ENCODE assay signal across 22 cellular contexts in the genomic region with DNA sequence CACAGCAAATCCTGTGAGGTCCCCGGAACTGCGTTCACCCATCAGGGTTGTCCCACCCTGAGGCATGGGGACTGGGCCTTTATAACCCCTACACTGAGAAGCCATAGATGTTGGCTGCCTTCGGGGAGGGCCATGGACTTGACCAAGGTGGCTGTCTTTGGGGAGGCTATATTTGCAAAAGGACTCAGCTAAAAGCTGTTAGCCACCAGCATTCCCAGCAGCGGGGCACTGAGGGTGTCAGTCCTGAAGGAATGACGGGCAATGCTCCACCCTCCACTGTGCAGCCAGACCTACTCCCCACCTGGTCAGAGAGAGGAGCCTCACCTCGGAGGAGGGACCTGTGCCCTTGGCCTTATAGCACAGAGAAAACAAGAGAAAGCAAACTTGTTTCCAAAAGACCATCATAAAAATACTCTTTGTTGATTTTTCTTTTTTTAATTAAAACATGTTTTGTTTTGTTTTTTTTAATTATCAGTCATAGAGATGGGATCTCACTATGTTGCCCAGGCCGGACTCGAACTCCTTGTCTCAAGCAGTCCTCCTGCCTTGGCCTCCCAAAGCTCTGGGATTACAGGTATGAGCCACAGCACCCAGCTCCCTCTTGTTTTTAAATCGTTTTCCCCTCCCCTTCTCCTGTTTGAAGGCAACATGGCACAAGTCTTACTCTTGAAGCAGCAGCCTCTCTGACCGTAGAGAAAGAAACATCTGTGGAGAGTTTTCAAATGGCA. TPM values are rescaled to one million over a fixed set of nuclear protein-coding genes. Genes with fewer than 3 reads are reported as not detected.
DNase-seq lines count a peak whose midpoint lies in the region; ATAC-seq, FAIRE-seq and TF ChIP-seq lines count a peak whose summit lies in the region.
"Had no signal": no experiment of that assay in that cellular context is flagged by ENCODE, and none has a peak within 500 bp of the region (broad histone marks: within the 10 kb centered on the region; RNA-seq: fewer than 3 reads in every experiment).

No MANE protein-coding gene starts in this region.

- H3K4me1 Mint-ChIP-seq in MCF 10A (ENCODE audit: insufficient read depth, unreplicated experiment) = no peaks in the 10 kb centered on the region
- no peaks in the 10 kb centered on the region for H3K4me1 Mint-ChIP-seq in WTC11
- H3K4me1 Mint-ChIP-seq: CD8-positive, alpha-beta memory T cell had no signal

- WGBS in lower leg skin, 2 donors = 87 to 88% methylated on average over 10 of the region's 10 CpGs

- H3K4me3 Mint-ChIP-seq in MCF 10A (ENCODE audit: unreplicated experiment) (no peak overlapping the region), WTC11 (no peak overlapping the region)
- H3K4me3 Mint-ChIP-seq: CD8-positive, alpha-beta memory T cell had no signal

- no peak for FAIRE-seq in GM12892 (lab: Jason Lieb, UNC)
- FAIRE-seq: G401.6, H1 had no signal

- H3K27ac ChIP-seq in breast epithelium (no peak overlapping the region), lower lobe of right lung (no peak overlapping the region)
- H3K27ac ChIP-seq: C4-2B, SJSA1 had no signal

- no peaks in the 10 kb centered on the region for H3K9me3 ChIP-seq in breast epithelium
- H3K9me3 ChIP-seq in lower lobe of right lung = no peaks in the 10 kb centered on the region
- H3K9me3 ChIP-seq: SJSA1 had no signal

- ATAC-seq in WTC11 (no peak), lower lobe of right lung (no peak)
- ATAC-seq: Panc1 had no signal

- H3K4me3 ChIP-seq in breast epithelium (no peak overlapping the region), lower lobe of right lung (no peak overlapping the region), lower leg skin (ENCODE audit: low read depth, poor library complexity, severe bottlenecking) (no peak overlapping the region)
- H3K4me3 ChIP-seq: SJSA1 had no signal

- no peak for TF ChIP-seq CTCF in MCF 10A (IDR thresholded peaks at IDR 0.05; ENCODE audit: unreplicated experiment)
- TF ChIP-seq CTCF in breast epithelium (IDR thresholded peaks at IDR 0.05) = no peak
- no peak for TF ChIP-seq CTCF in WTC11 (IDR thresholded peaks at IDR 0.05)
- TF ChIP-seq CTCF in lower lobe of right lung (IDR thresholded peaks at IDR 0.05) = no peak
- no peak for TF ChIP-seq CTCF in lower leg skin (IDR thresholded peaks at IDR 0.05)

- TF ChIP-seq POLR2A in breast epithelium (IDR thresholded peaks at IDR 0.05) (no peak), lower leg skin (IDR thresholded peaks at IDR 0.05) (no peak), GM12892 (IDR thresholded peaks at IDR 0.05; ENCODE audit: low read depth, low read length) (no peak)

- DNase-seq in MCF 10A (ENCODE audit: unreplicated experiment) (no peak), breast epithelium (ENCODE audit: low spot score in 2 of 2) (no peak), WTC11 (ENCODE audit: low spot score) (no peak), lower lobe of right lung (peak; percentile 6), lower leg skin (ENCODE audit: low spot score in 2 of 2) (no peak), SIG-M5 treated with dmso at 0.1 percent for 504 hours (lab: John Stamatoyannopoulos, UW; ENCODE audit: unreplicated experiment) (no peak), GM12892 (ENCODE audit: insufficient read length) (no peak)
- DNase-seq: 8988T; AML-193; CD8-positive, alpha-beta memory T cell; KBM-7; NCI-H1092 treated with DMSO at 0.1 percent for 48 hours; NCI-H1436 treated with DMSO at 0.1 percent for 48 hours; NCI-H1930; NCI-H226; NCI-H510A treated with DMSO at 0.1 percent for 48 hours; NCI-H748 treated with DMSO at 0.1 percent for 48 hours had no signal

- H3K4me1 ChIP-seq in breast epithelium = no peaks in the 10 kb centered on the region
- H3K4me1 ChIP-seq in lower lobe of right lung = no peaks in the 10 kb centered on the region
- H3K4me1 ChIP-seq: SJSA1 had no signal

- H3K27me3 Mint-ChIP-seq in MCF 10A (ENCODE audit: insufficient read depth, unreplicated experiment) (peaks cover under 1% of the 10 kb centered on the region), WTC11 (ENCODE audit: low read depth) (no peaks in the 10 kb centered on the region; the same call in 1 of the 2 replicates)

- intact Hi-C loops in MCF 10A (cut with micrococcal nuclease) = no loop called here
- intact Hi-C loops in breast epithelium (cut with DNase I; ENCODE audit: low total_unique reads) = no loop called here
- intact Hi-C loops in lower lobe of right lung (cut with DNase I) = no loop called here
- intact Hi-C loops in lower leg skin (cut with DNase I; ENCODE audit: low total_unique reads) = no loop called here

- POLR2A ChIA-PET in MCF 10A (lab: Yijun Ruan, JAX) = interaction anchor here (0.6 kb wide), 1 partner anchor 11 kb away, joined by 3 read pairs; no protein-coding TSS in a partner anchor
- POLR2A ChIA-PET in WTC11 (lab: Charles Lee) = interaction anchor here (0.9 kb wide), 1 partner anchor 48 kb away, joined by 4 read pairs; no protein-coding TSS in a partner anchor

- H3K36me3 ChIP-seq in breast epithelium (no peaks in the 10 kb centered on the region), lower lobe of right lung (no peaks in the 10 kb centered on the region)
- H3K36me3 ChIP-seq: SJSA1 had no signal

- peak overlapping the region; percentile 97 for H3K27ac Mint-ChIP-seq in MCF 10A (ENCODE audit: low read depth, unreplicated experiment)
- no peak overlapping the region for H3K27ac Mint-ChIP-seq in WTC11

- H3K9me3 Mint-ChIP-seq in MCF 10A (ENCODE audit: unreplicated experiment) (no peaks in the 10 kb centered on the region), WTC11 (peaks cover 9% of the 10 kb centered on the region)
- H3K9me3 Mint-ChIP-seq: CD8-positive, alpha-beta memory T cell had no signal

- CTCF ChIA-PET in MCF 10A (lab: Yijun Ruan, JAX) (interaction anchor here (0.6 to 1.0 kb wide), 4 partner anchors 16 to 1505 kb away, joined by 3 to 6 read pairs (median 3); no protein-coding TSS in a partner anchor), WTC11 (lab: Charles Lee) (no interaction called here)

- H3K36me3 Mint-ChIP-seq in MCF 10A (ENCODE audit: insufficient read depth, unreplicated experiment) (no peaks in the 10 kb centered on the region), WTC11 (no peaks in the 10 kb centered on the region)
- H3K36me3 Mint-ChIP-seq: CD8-positive, alpha-beta memory T cell had no signal

- no TSS peak for BruUV-seq in MCF 10A (replicated peaks; lab: Mats Ljungman, UMichigan)

- H3K27me3 ChIP-seq in breast epithelium (no peaks in the 10 kb centered on the region), lower lobe of right lung (ENCODE audit: low read depth) (peaks cover 5% of the 10 kb centered on the region)
- H3K27me3 ChIP-seq: SJSA1 had no signal

TF ChIP-seq in WTC11, 78 proteins besides CTCF, POLR2A, EP300 and RAD21:
- no peak for TF ChIP-seq ZNF423 (CRISPR knock-in tag; IDR thresholded peaks at IDR 0.05)
- TF ChIP-seq ZNF121 (CRISPR knock-in tag; IDR thresholded peaks at IDR 0.05) = peak; percentile 55; the same call in 1 of the 2 replicates

RNA-seq across cellular contexts. Expression of a gene that starts 26.7 kb away (rescaled TPM):
- 47.6 and 63.7 TPM in 2 replicates for total RNA-seq in MCF 10A (2022)
- 10 to 100 TPM; 35.1 to 54.4 (median 41.1) TPM for total RNA-seq in breast epithelium
- total RNA-seq in WTC11 (2021) = 64.3 to 77.1 TPM (median 76.1 TPM) in 3 replicates
- 118 TPM for total RNA-seq in lower lobe of right lung
- total RNA-seq in lower leg skin = 10 to 100 TPM; 40.8 to 62.1 (median 43.8) TPM
- polyA plus RNA-seq in GM12892 (2012; ENCODE audit: missing spikeins) = 15.0 TPM
